Comparison of ENCODE assay signal across 18 cellular contexts in the genomic region with DNA sequence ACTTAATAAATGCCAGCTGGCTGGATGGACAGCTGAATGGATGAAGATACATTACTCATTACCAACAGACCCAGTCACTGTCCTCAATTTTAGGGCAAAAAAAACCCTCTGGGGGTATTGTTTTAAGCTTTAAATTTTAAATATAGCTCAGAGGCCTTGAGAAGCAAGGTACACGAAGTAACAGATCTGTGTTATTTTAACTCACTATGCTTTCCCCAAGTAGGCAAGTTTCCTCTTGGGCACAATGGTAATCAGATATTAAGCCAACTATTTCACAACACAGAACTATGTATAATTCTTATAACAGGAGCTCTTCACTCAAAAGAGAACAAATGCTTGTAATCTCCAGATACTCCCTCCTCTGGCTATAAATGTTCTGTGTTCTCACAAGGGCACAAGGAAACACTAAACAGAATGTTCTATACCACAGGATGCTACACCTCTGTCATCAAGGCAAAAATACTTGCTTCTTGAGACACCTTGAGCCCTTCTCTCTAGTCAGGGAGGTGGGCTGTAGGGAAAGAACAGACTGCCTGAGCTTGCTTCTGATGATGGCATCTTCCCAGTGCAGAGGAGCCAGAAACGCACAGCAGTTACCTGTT.
"Had no signal": no experiment of that assay in that cellular context is flagged by ENCODE, and none has a peak within 500 bp of the region (broad histone marks: within the 10 kb centered on the region; RNA-seq: fewer than 3 reads in every experiment).

No MANE protein-coding gene starts in this region.

- H3K4me2 ChIP-seq: hepatocyte had no signal

- H3K36me3 Mint-ChIP-seq: activated naive CD8-positive, alpha-beta T cell treated with anti-CD3 and anti-CD28 coated beads for 36 hours; naive thymus-derived CD8-positive, alpha-beta T cell had no signal

- H3K27ac ChIP-seq: brain microvascular endothelial cell, hepatocyte, left ventricle myocardium inferior, parathyroid adenoma had no signal

- H3K4me3 Mint-ChIP-seq: activated CD4-positive, alpha-beta memory T cell treated with anti-CD3 and anti-CD28 coated beads, Interleukin-2, amount 10 ng/mL, durations not matched to agents 7 days and 5 days; activated naive CD8-positive, alpha-beta T cell treated with anti-CD3 and anti-CD28 coated beads for 36 hours; dendritic cell treated with granulocyte-macrophage colony-stimulating factor and Interleukin-4, amounts not matched to agents 40 ng/mL and 50 ng/mL, for 4 days; naive thymus-derived CD8-positive, alpha-beta T cell; stimulated activated naive CD8-positive, alpha-beta T cell treated with anti-CD3 and anti-CD28 coated beads, Interleukin-15, Interleukin-2, amounts not matched to agents 100 ng/mL and 50 ng/mL, for 24 hours; T-helper 17 cell had no signal

- H2AFZ ChIP-seq: hepatocyte, parathyroid adenoma had no signal

- ATAC-seq: naive thymus-derived CD8-positive, alpha-beta T cell; T-helper 17 cell had no signal

- H3K27me3 Mint-ChIP-seq: activated CD4-positive, alpha-beta memory T cell treated with anti-CD3 and anti-CD28 coated beads, Interleukin-2, amount 10 ng/mL, durations not matched to agents 7 days and 5 days; dendritic cell treated with granulocyte-macrophage colony-stimulating factor and Interleukin-4, amounts not matched to agents 40 ng/mL and 50 ng/mL, for 4 days had no signal

- H3K27ac Mint-ChIP-seq: activated CD4-positive, alpha-beta memory T cell treated with anti-CD3 and anti-CD28 coated beads, Interleukin-2, amount 10 ng/mL, durations not matched to agents 7 days and 5 days; activated naive CD8-positive, alpha-beta T cell treated with anti-CD3 and anti-CD28 coated beads for 36 hours; dendritic cell treated with granulocyte-macrophage colony-stimulating factor and Interleukin-4, amounts not matched to agents 40 ng/mL and 50 ng/mL, for 4 days; naive thymus-derived CD8-positive, alpha-beta T cell; stimulated activated naive CD8-positive, alpha-beta T cell treated with anti-CD3 and anti-CD28 coated beads, Interleukin-15, Interleukin-2, amounts not matched to agents 100 ng/mL and 50 ng/mL, for 24 hours; T-helper 17 cell had no signal

- H3K27me3 ChIP-seq: brain microvascular endothelial cell, hepatocyte had no signal

- H3K9me3 Mint-ChIP-seq: activated CD4-positive, alpha-beta memory T cell treated with anti-CD3 and anti-CD28 coated beads, Interleukin-2, amount 10 ng/mL, durations not matched to agents 7 days and 5 days; activated naive CD8-positive, alpha-beta T cell treated with anti-CD3 and anti-CD28 coated beads for 36 hours; dendritic cell treated with granulocyte-macrophage colony-stimulating factor and Interleukin-4, amounts not matched to agents 40 ng/mL and 50 ng/mL, for 4 days; stimulated activated naive CD8-positive, alpha-beta T cell treated with anti-CD3 and anti-CD28 coated beads, Interleukin-15, Interleukin-2, amounts not matched to agents 100 ng/mL and 50 ng/mL, for 24 hours had no signal

- DNase-seq: activated CD4-positive, alpha-beta memory T cell treated with anti-CD3 and anti-CD28 coated beads, Interleukin-2, amount 10 ng/mL, durations not matched to agents 7 days and 5 days; activated CD4-positive, alpha-beta T cell treated with anti-CD3 and anti-CD28 coated beads for 4 hours; activated CD8-positive, alpha-beta memory T cell treated with anti-CD3 and anti-CD28 coated beads, Interleukin-2, amount 50 U/mL, for 4 hours; activated naive CD8-positive, alpha-beta T cell treated with anti-CD3 and anti-CD28 coated beads for 36 hours; anterior cingulate cortex; brain microvascular endothelial cell; effector memory CD4-positive, alpha-beta T cell; left ventricle myocardium inferior; mesenchymal stem cell; naive thymus-derived CD8-positive, alpha-beta T cell; stimulated activated CD4-positive, alpha-beta T cell treated with anti-CD3 and anti-CD28 coated beads, Interleukin-15, amount 100 ng/mL, for 24 hours; stimulated activated CD4-positive, alpha-beta T cell treated with anti-CD3 and anti-CD28 coated beads, Interleukin-4, amount 100 ng/mL, for 24 hours; T-helper 17 cell had no signal

- H3K4me1 Mint-ChIP-seq: activated CD4-positive, alpha-beta memory T cell treated with anti-CD3 and anti-CD28 coated beads, Interleukin-2, amount 10 ng/mL, durations not matched to agents 7 days and 5 days; activated naive CD8-positive, alpha-beta T cell treated with anti-CD3 and anti-CD28 coated beads for 36 hours; naive thymus-derived CD8-positive, alpha-beta T cell; T-helper 17 cell had no signal

- H3K9ac ChIP-seq: parathyroid adenoma had no signal

- H3K4me1 ChIP-seq: left ventricle myocardium inferior, parathyroid adenoma had no signal

- H3K79me2 ChIP-seq: hepatocyte, parathyroid adenoma had no signal

- H3K4me3 ChIP-seq: hepatocyte, left ventricle myocardium inferior, thoracic aorta had no signal

- H3K36me3 ChIP-seq: brain microvascular endothelial cell, left ventricle myocardium inferior, thoracic aorta had no signal

- H3K9me3 ChIP-seq: left ventricle myocardium inferior, thoracic aorta had no signal
